ENCODE assay signal across 26 cellular contexts in genomic region chr6:4641461-4641860, GRCh38.
"Had no signal": no experiment of that assay in that cellular context is flagged by ENCODE, and none has a peak within 500 bp of the region (broad histone marks: within the 10 kb centered on the region; RNA-seq: fewer than 3 reads in every experiment).

No MANE protein-coding gene starts in this region.

- H3K9me3 ChIP-seq: left lung, lower lobe of right lung, ovary, right atrium auricular region, right lobe of liver, suprapubic skin, thoracic aorta, tibial artery had no signal

- ATAC-seq: left colon; left lung; lower lobe of right lung; natural killer cell treated with Interleukin-12 subunit alpha and Interleukin-12 subunit beta and Interleukin-15 and Interleukin-18, amount 100 ng/mL, for 72 hours; right lobe of liver; upper lobe of right lung had no signal

- H3K27ac Mint-ChIP-seq: immature natural killer cell; naive B cell; progenitor cell of endocrine pancreas; stimulated activated naive CD8-positive, alpha-beta T cell treated with anti-CD3 and anti-CD28 coated beads, Interleukin-15, Interleukin-2, amounts not matched to agents 100 ng/mL and 50 ng/mL, for 24 hours had no signal

- H3K27me3 Mint-ChIP-seq: progenitor cell of endocrine pancreas had no signal

- H3K4me3 ChIP-seq: left lung, lower lobe of right lung, ovary, right atrium auricular region, right lobe of liver, skin epidermis, suprapubic skin, thoracic aorta, tibial artery, upper lobe of right lung had no signal

- H3K4me1 ChIP-seq: left lung, lower lobe of right lung, right atrium auricular region, right lobe of liver, tibial artery, upper lobe of right lung had no signal

- H3K4me1 Mint-ChIP-seq: immature natural killer cell, naive B cell had no signal

- DNase-seq: hypothalamus; immature natural killer cell; kidney; left colon; left lung; lower lobe of right lung; mammary epithelial cell; mesenchymal stem cell; naive B cell; ovary; right lobe of liver; stimulated activated CD4-positive, alpha-beta T cell treated with anti-CD3 and anti-CD28 coated beads, Interleukin-12 subunit alpha, Interleukin-12 subunit beta, amount 100 ng/mL, for 4 hours; stimulated activated CD4-positive, alpha-beta T cell treated with anti-CD3 and anti-CD28 coated beads, Interleukin-15, amount 100 ng/mL, for 24 hours; stimulated activated CD4-positive, alpha-beta T cell treated with anti-CD3 and anti-CD28 coated beads, Interleukin-2, amount 100 ng/mL, for 24 hours; stimulated activated CD4-positive, alpha-beta T cell treated with anti-CD3 and anti-CD28 coated beads, Interleukin-4, amount 100 ng/mL, for 1 hour; stimulated activated naive CD4-positive, alpha-beta T cell; tibial artery; trophoblast cell; upper lobe of right lung had no signal

- H3K36me3 ChIP-seq: left lung, lower lobe of right lung, ovary, right atrium auricular region, right lobe of liver, suprapubic skin, thoracic aorta, tibial artery, upper lobe of right lung had no signal

- H3K27me3 ChIP-seq: left lung, ovary, right atrium auricular region, suprapubic skin, tibial artery, upper lobe of right lung had no signal

- H3K27ac ChIP-seq: left lung, lower lobe of right lung, ovary, right atrium auricular region, right lobe of liver, suprapubic skin, thoracic aorta, tibial artery, upper lobe of right lung had no signal

- H3K4me3 Mint-ChIP-seq: immature natural killer cell; naive B cell; natural killer cell treated with Interleukin-12 subunit alpha and Interleukin-12 subunit beta and Interleukin-15 and Interleukin-18, amount 100 ng/mL, for 72 hours; stimulated activated naive CD8-positive, alpha-beta T cell treated with anti-CD3 and anti-CD28 coated beads, Interleukin-15, Interleukin-2, amounts not matched to agents 100 ng/mL and 50 ng/mL, for 24 hours had no signal

- H3K36me3 Mint-ChIP-seq: immature natural killer cell; natural killer cell treated with Interleukin-12 subunit alpha and Interleukin-12 subunit beta and Interleukin-15 and Interleukin-18, amount 100 ng/mL, for 72 hours had no signal
